ENCODE assay signal across 8 cellular contexts in genomic region chr19:16495982-16496612, GRCh38. TPM values are rescaled to one million over a fixed set of nuclear protein-coding genes. Genes with fewer than 3 reads are reported as not detected.
A peak's percentile ranks its signal among the peaks of the same experiment; 100 is the strongest.
DNase-seq lines count a peak whose midpoint lies in the region; ATAC-seq and TF ChIP-seq lines count a peak whose summit lies in the region.

C19orf44 (plus strand) TSS chr19:16496394; CDS start chr19:16500793, 4,399 bp downstream.
CALR3 (minus strand) TSS chr19:16496167; CDS start chr19:16496129, 38 bp downstream.

- no peak for TF ChIP-seq POLR2A in right lobe of liver (IDR thresholded peaks at IDR 0.05)

- no peaks in the 10 kb centered on the region for H3K9me3 Mint-ChIP-seq in CD4-positive, alpha-beta T cell
- H3K9me3 Mint-ChIP-seq in activated CD4-positive, alpha-beta memory T cell treated with anti-CD3 and anti-CD28 coated beads for 36 hours: no peaks in the 10 kb centered on the region

- ATAC-seq in CD4-positive, alpha-beta T cell (ENCODE audit: poor library complexity): peak; percentile 99
- ATAC-seq in GM19452 (IDR thresholded peaks at IDR 0.05; ENCODE audit: unreplicated experiment) (peak; percentile 95), HG03575 (IDR thresholded peaks at IDR 0.05; ENCODE audit: extremely low read depth, insufficient number of reproducible peaks, low FRiP score, unreplicated experiment) (peak; percentile 71), right lobe of liver (peak; percentile 93 to 97 (median 96))

- peaks cover 0 to 36% (median 17%) of the 10 kb centered on the region in 4 donors for H3K4me1 ChIP-seq in right lobe of liver

- H3K4me3 ChIP-seq in dorsolateral prefrontal cortex (peak within 1 kb of the TSS; percentile 58 to 92 (median 74)), right lobe of liver (peak within 1 kb of the TSS; percentile 44 to 80 (median 70))

- H3K4me1 Mint-ChIP-seq in CD4-positive, alpha-beta T cell (ENCODE audit: low read depth): peaks cover 14% of the 10 kb centered on the region
- H3K4me1 Mint-ChIP-seq in activated CD4-positive, alpha-beta memory T cell treated with anti-CD3 and anti-CD28 coated beads for 36 hours (ENCODE audit: low read depth): peaks cover 17% of the 10 kb centered on the region

- WGBS in right lobe of liver (ENCODE audit: insufficient coverage, low coverage, low lambda C conversion rate, missing lambda C conversion rate): 1% methylated on average over 27 of the region's 52 CpGs

- peak; percentile 93 to 96 (median 94) for DNase-seq in CD4-positive, alpha-beta T cell
- DNase-seq in NCI-H82 (lab: John Stamatoyannopoulos, UW) (peak; percentile 100), dorsolateral prefrontal cortex (peak; percentile 99), right lobe of liver (peak; percentile 98 to 99 (median 99))
- peak; percentile 99 for DNase-seq in activated CD4-positive, alpha-beta memory T cell treated with anti-CD3 and anti-CD28 coated beads for 36 hours
- peak; percentile 97 for DNase-seq in stimulated activated CD4-positive, alpha-beta T cell treated with anti-CD3 and anti-CD28 coated beads, Interleukin-4, amount 100 ng/mL, for 24 hours

- no peaks in the 10 kb centered on the region for H3K36me3 ChIP-seq in right lobe of liver

- CTCF ChIA-PET in CD4-positive, alpha-beta T cell (lab: Charles Lee): interaction anchor here (0.5 to 2.2 kb wide), 2 partner anchors 45 to 137 kb away, joined by 4 to 6 read pairs; no protein-coding TSS in a partner anchor
- CTCF ChIA-PET in activated CD4-positive, alpha-beta memory T cell treated with anti-CD3 and anti-CD28 coated beads for 36 hours (lab: Charles Lee): interaction anchor here (0.5 to 1.0 kb wide), 2 partner anchors 28 to 312 kb away, joined by 3 read pairs; no protein-coding TSS in a partner anchor

- H3K27me3 ChIP-seq in CD4-positive, alpha-beta T cell (ENCODE audit: control insufficient read depth, insufficient read depth, low read length): no peaks in the 10 kb centered on the region
- H3K27me3 ChIP-seq in dorsolateral prefrontal cortex: no peaks in the 10 kb centered on the region
- H3K27me3 ChIP-seq in right lobe of liver: no peaks in the 10 kb centered on the region

- POLR2A ChIA-PET in CD4-positive, alpha-beta T cell (lab: Charles Lee): interaction anchor here (0.6 to 1.9 kb wide), 7 partner anchors 47 to 164 kb away, joined by 3 to 11 read pairs (median 3); partner anchors contain the start of gene SMIM7
- POLR2A ChIA-PET in activated CD4-positive, alpha-beta memory T cell treated with anti-CD3 and anti-CD28 coated beads for 36 hours (lab: Charles Lee): interaction anchor here (1.2 to 1.5 kb wide), 3 partner anchors 89 to 132 kb away, joined by 3 to 4 read pairs (median 3); partner anchors contain the start of gene MED26

- no peaks in the 10 kb centered on the region for H3K27me3 Mint-ChIP-seq in CD4-positive, alpha-beta T cell
- no peaks in the 10 kb centered on the region for H3K27me3 Mint-ChIP-seq in activated CD4-positive, alpha-beta memory T cell treated with anti-CD3 and anti-CD28 coated beads for 36 hours

- H3K36me3 Mint-ChIP-seq in CD4-positive, alpha-beta T cell (ENCODE audit: low read depth): peaks cover 5% of the 10 kb centered on the region
- peaks cover 1% of the 10 kb centered on the region for H3K36me3 Mint-ChIP-seq in activated CD4-positive, alpha-beta memory T cell treated with anti-CD3 and anti-CD28 coated beads for 36 hours

- no peak for TF ChIP-seq CTCF in CD4-positive, alpha-beta T cell (IDR thresholded peaks at IDR 0.05)
- peak in 46 of 56 donors; percentile 15 to 61 (median 36) for TF ChIP-seq CTCF in dorsolateral prefrontal cortex (IDR thresholded peaks at IDR 0.05 in 54 of 56, conservative IDR thresholded peaks at IDR 0.05 in 2 of 56; ENCODE audit: low read depth in 1 of 56, partially characterized antibody in 56 of 56)
- peak in 3 of 4 donors; percentile 18 to 31 (median 22) for TF ChIP-seq CTCF in right lobe of liver (IDR thresholded peaks at IDR 0.05)

- intact Hi-C loops in CD4-positive, alpha-beta T cell (cut with DNase I, micrococcal nuclease): loop anchor here (1.0 kb wide), 5 partner anchors 25 to 163 kb away; partner anchors contain the start of genes CHERP (in 2 of the 2), EPS15L1 (in 1 of the 2), MED26 (in 1 of the 2) and SLC35E1 (in 1 of the 2)
- intact Hi-C loops in activated CD4-positive, alpha-beta memory T cell treated with anti-CD3 and anti-CD28 coated beads for 36 hours (cut with micrococcal nuclease): loop anchor here (1.0 to 5.0 kb wide), 6 partner anchors 23 to 299 kb away; partner anchors contain the start of genes AP1M1, CHERP and MED26
- intact Hi-C loops in dorsolateral prefrontal cortex (cut with DNase I): loop anchor here in 1 of 2 donors (1.0 to 2.0 kb wide), 3 partner anchors 25 to 77 kb away; partner anchors contain the start of genes CHERP, EPS15L1 and SLC35E1
- intact Hi-C loops in right lobe of liver (cut with DNase I): no loop called here

- H3K9me3 ChIP-seq in CD4-positive, alpha-beta T cell (ENCODE audit: control insufficient read depth, low read length): no peaks in the 10 kb centered on the region
- no peaks in the 10 kb centered on the region for H3K9me3 ChIP-seq in right lobe of liver

- peak within 1 kb of the TSS; percentile 90 for H3K4me3 Mint-ChIP-seq in CD4-positive, alpha-beta T cell
- H3K4me3 Mint-ChIP-seq in activated CD4-positive, alpha-beta memory T cell treated with anti-CD3 and anti-CD28 coated beads for 36 hours: peak within 1 kb of the TSS; percentile 93

- no peak within 1 kb of the TSS for H3K27ac ChIP-seq in CD4-positive, alpha-beta T cell (ENCODE audit: low read depth, low read length)
- peak within 1 kb of the TSS in 49 of 59 donors; percentile 4 to 89 (median 74) for H3K27ac ChIP-seq in dorsolateral prefrontal cortex
- peak within 1 kb of the TSS; percentile 2 to 77 (median 56) for H3K27ac ChIP-seq in right lobe of liver

- peak within 1 kb of the TSS; percentile 71 for H3K27ac Mint-ChIP-seq in CD4-positive, alpha-beta T cell
- peak within 1 kb of the TSS; percentile 74 for H3K27ac Mint-ChIP-seq in activated CD4-positive, alpha-beta memory T cell treated with anti-CD3 and anti-CD28 coated beads for 36 hours

RNA-seq across cellular contexts. Expression of gene C19orf44, which starts in this region (rescaled TPM):
- 1 to 10 TPM in 1 of 2 experiments, under 1 TPM in 1; 0.78 to 1.0 TPM for total RNA-seq in CD4-positive, alpha-beta T cell
- total RNA-seq in activated CD4-positive, alpha-beta memory T cell treated with anti-CD3 and anti-CD28 coated beads for 36 hours: 1 to 10 TPM; 2.2 to 2.6 TPM
- total RNA-seq in dorsolateral prefrontal cortex: 10 to 100 TPM in 26 of 120 experiments, 1 to 10 TPM in 94; 3.5 to 13.9 (median 7.9) TPM
- total RNA-seq in right lobe of liver: 1 to 10 TPM; 1.8 to 4.3 (median 2.5) TPM

RNA-seq across cellular contexts. Expression of gene CALR3, which starts in this region (rescaled TPM):
- not detected for total RNA-seq in CD4-positive, alpha-beta T cell
- total RNA-seq in activated CD4-positive, alpha-beta memory T cell treated with anti-CD3 and anti-CD28 coated beads for 36 hours: not detected
- total RNA-seq in dorsolateral prefrontal cortex (under 1 TPM in 2 of 120 experiments, not detected in 118; 0.51 to 0.90 TPM), right lobe of liver (not detected)

Comparison
In these comparisons a context has a peak if more than half of its experiments do, and no peak if none do; other contexts are left out.
1. intact Hi-C loops: an anchor here in CD4-positive, alpha-beta T cell (1.0 kb wide) and activated CD4-positive, alpha-beta memory T cell treated with anti-CD3 and anti-CD28 coated beads for 36 hours (1.0 to 5.0 kb wide); none called in right lobe of liver.